Comparison of ENCODE assay signal across 11 cellular contexts in genomic region chr6:42292002-42292735, GRCh38.
A peak's percentile ranks its signal among the peaks of the same experiment; 100 is the strongest.
DNase-seq lines count a peak whose midpoint lies in the region; ATAC-seq and TF ChIP-seq lines count a peak whose summit lies in the region.
"Had no signal": no experiment of that assay in that cellular context is flagged by ENCODE, and none has a peak within 500 bp of the region (broad histone marks: within the 10 kb centered on the region; RNA-seq: fewer than 3 reads in every experiment).

No MANE protein-coding gene starts in this region.

- CTCF ChIA-PET in PC-9 (lab: Charles Lee): interaction anchor here (0.7 kb wide), 1 partner anchor 14 kb away, joined by 3 read pairs; no protein-coding TSS in a partner anchor

- H3K4me1 ChIP-seq in PC-9 (replicated peaks; ENCODE audit: insufficient read depth): peaks cover 60% of the 10 kb centered on the region
- H3K4me1 ChIP-seq: right atrium auricular region had no signal

- peaks cover 52% of the 10 kb centered on the region for H3K79me2 ChIP-seq in PC-9 (ENCODE audit: low read depth)

- ATAC-seq in activated CD4-positive, CD25-positive, alpha-beta regulatory T cell treated with anti-CD3 and anti-CD28 coated beads, Interleukin-2, amount 50 U/mL, for 24 hours: peak; percentile 68 to 77
- ATAC-seq in GM18861 (IDR thresholded peaks at IDR 0.05; ENCODE audit: unreplicated experiment): no peak
- no peak for ATAC-seq in GM19023 (IDR thresholded peaks at IDR 0.05; ENCODE audit: unreplicated experiment)

- POLR2A ChIA-PET in PC-9 (lab: Charles Lee; ENCODE audit: unreplicated experiment): no interaction called here

- H3K9me2 ChIP-seq in PC-9 (ENCODE audit: insufficient read depth): no peaks in the 10 kb centered on the region

- H3K9me3 ChIP-seq in PC-9 (ENCODE audit: insufficient read depth, low read depth): no peaks in the 10 kb centered on the region
- H3K9me3 ChIP-seq: right atrium auricular region had no signal

- peaks cover 37% of the 10 kb centered on the region for H3F3A ChIP-seq in PC-9 (ENCODE audit: insufficient read depth, low read depth)

- no peaks in the 10 kb centered on the region for H3K27me3 ChIP-seq in PC-9 (ENCODE audit: insufficient read depth, low read depth)
- H3K27me3 ChIP-seq: cardiac muscle cell, right atrium auricular region had no signal

- H4K20me1 ChIP-seq in PC-9 (ENCODE audit: insufficient read depth): no peaks in the 10 kb centered on the region

- H3K27ac ChIP-seq in PC-9: peak overlapping the region; percentile 84
- H3K27ac ChIP-seq: cardiac muscle cell, right atrium auricular region had no signal

- intact Hi-C loops in PC-9 (cut with micrococcal nuclease; ENCODE audit: unreplicated experiment): loop anchor here (5.0 to 10.0 kb wide), 2 partner anchors 67 to 110 kb away; no protein-coding TSS in a partner anchor

- no peak overlapping the region for H3K4me3 ChIP-seq in PC-9
- H3K4me3 ChIP-seq: cardiac muscle cell, right atrium auricular region had no signal

- H2AFZ ChIP-seq in PC-9: no peak overlapping the region

- TF ChIP-seq CTCF in PC-9 (conservative IDR thresholded peaks at IDR 0.05): no peak

- DNase-seq in activated CD4-positive, CD25-positive, alpha-beta regulatory T cell (lab: John Stamatoyannopoulos, UW): no peak
- DNase-seq in PC-9: peak; percentile 62 to 88
- DNase-seq in dermis blood vessel endothelial cell: peak; percentile 43
- peak; percentile 37 for DNase-seq in non-pigmented ciliary epithelial cell (ENCODE audit: low read depth)
- DNase-seq in cerebellar cortex (ENCODE audit: low spot score): no peak
- DNase-seq: NCI-H187 treated with DMSO at 0.1 percent for 48 hours had no signal

- 0 out of 2 replicates have a peak, but pooled peaks cover 3% of the 10 kb centered on the region for H3K36me3 ChIP-seq in PC-9 (ENCODE audit: low read depth)
- H3K36me3 ChIP-seq: cardiac muscle cell, right atrium auricular region had no signal

- H3K4me2 ChIP-seq in PC-9: peak overlapping the region; percentile 42

- BruUV-seq in PC-9 (replicated peaks; lab: Mats Ljungman, UMichigan): TSS peak; percentile 36

Comparison
In these comparisons a context has a peak if more than half of its experiments do, and no peak if none do; other contexts are left out.
1. ATAC-seq: peak in activated CD4-positive, CD25-positive, alpha-beta regulatory T cell treated with anti-CD3 and anti-CD28 coated beads, Interleukin-2, amount 50 U/mL, for 24 hours (2 of 2); none in GM18861 (single experiment) and GM19023 (single experiment).
2. DNase-seq: peak in PC-9 (2 of 2), dermis blood vessel endothelial cell (single experiment) and non-pigmented ciliary epithelial cell (single experiment); none in activated CD4-positive, CD25-positive, alpha-beta regulatory T cell (0 of 4) and cerebellar cortex (single experiment).